12 cellular contexts compared by ENCODE assay signal in genomic region chr13:102774596-102775375, GRCh38. TPM values are rescaled to one million over a fixed set of nuclear protein-coding genes. Genes with fewer than 3 reads are reported as not detected.
DNase-seq lines count a peak whose midpoint lies in the region; ATAC-seq and TF ChIP-seq lines count a peak whose summit lies in the region.
"Had no signal": no experiment of that assay in that cellular context is flagged by ENCODE, and none has a peak within 500 bp of the region (broad histone marks: within the 10 kb centered on the region; RNA-seq: fewer than 3 reads in every experiment).

No MANE protein-coding gene starts in this region.

- peak overlapping the region; percentile 96 for H2AFZ ChIP-seq in GM23338

- POLR2A ChIA-PET in activated CD4-positive, alpha-beta memory T cell treated with anti-CD3 and anti-CD28 coated beads for 36 hours (lab: Charles Lee) = interaction anchor here (0.9 to 1.1 kb wide), 2 partner anchors 11 to 25 kb away, joined by 3 to 4 read pairs; no protein-coding TSS in a partner anchor

- H3K36me3 ChIP-seq in GM23338 (ENCODE audit: insufficient read depth) (no peaks in the 10 kb centered on the region), H7 (replicated peaks; ENCODE audit: control insufficient read depth, insufficient read depth, low read length) (no peaks in the 10 kb centered on the region)
- H3K36me3 ChIP-seq: esophagus muscularis mucosa, right atrium auricular region had no signal

- peak; percentile 17 for DNase-seq in GM23338 (ENCODE audit: low spot score)
- DNase-seq in activated CD4-positive, alpha-beta memory T cell treated with anti-CD3 and anti-CD28 coated beads for 36 hours = no peak
- DNase-seq in mesothelial cell of epicardium (ENCODE audit: low spot score in 2 of 2, unreplicated experiment in 2 of 2) = no peak
- DNase-seq in stimulated activated CD4-positive, alpha-beta T cell treated with anti-CD3 and anti-CD28 coated beads, Interleukin-4, amount 100 ng/mL, for 4 hours = no peak
- no peak for DNase-seq in H7
- DNase-seq: DMS153; NK-92 treated with Interleukin-12 subunit alpha and Interleukin-12 subunit beta, amount 100 ng/mL, for 24 hours had no signal

- no peaks in the 10 kb centered on the region; the same call in 1 of the 2 replicates for H4K20me1 ChIP-seq in GM23338 (replicated peaks; ENCODE audit: insufficient read depth)

- intact Hi-C loops in activated CD4-positive, alpha-beta memory T cell treated with anti-CD3 and anti-CD28 coated beads for 36 hours (cut with micrococcal nuclease) = loop anchor here (5.0 kb wide), 1 partner anchor 112 kb away; no protein-coding TSS in a partner anchor

- H3K36me3 Mint-ChIP-seq in GM23338 (ENCODE audit: low read depth) (peaks cover 6% of the 10 kb centered on the region), mesothelial cell of epicardium (no peaks in the 10 kb centered on the region)
- peaks cover 7% of the 10 kb centered on the region for H3K36me3 Mint-ChIP-seq in activated CD4-positive, alpha-beta memory T cell treated with anti-CD3 and anti-CD28 coated beads for 36 hours

- H3K4me3 Mint-ChIP-seq in GM23338 = peak overlapping the region; percentile 87
- H3K4me3 Mint-ChIP-seq in activated CD4-positive, alpha-beta memory T cell treated with anti-CD3 and anti-CD28 coated beads for 36 hours = peak overlapping the region; percentile 85
- H3K4me3 Mint-ChIP-seq in mesothelial cell of epicardium = peak overlapping the region; percentile 88

- TF ChIP-seq CTCF in C4-2B (conservative IDR thresholded peaks at IDR 0.05) = no peak
- TF ChIP-seq CTCF in GM23338 (conservative IDR thresholded peaks at IDR 0.05; ENCODE audit: low read depth in 2 of 2) = no peak
- TF ChIP-seq CTCF in mesothelial cell of epicardium (IDR thresholded peaks at IDR 0.05; ENCODE audit: unreplicated experiment) = no peak

- 0 out of 2 replicates have a peak overlapping the region, but pooled peaks have one; percentile 95 for H3K4me2 ChIP-seq in GM23338

- no peaks in the 10 kb centered on the region for H3F3A ChIP-seq in GM23338 (replicated peaks; ENCODE audit: low read depth)

- H3K27ac ChIP-seq in C4-2B (peak overlapping the region; percentile 82), GM23338 (ENCODE audit: low read depth) (no peak overlapping the region)

- H3K4me1 Mint-ChIP-seq in GM23338 (peaks cover 14% of the 10 kb centered on the region), mesothelial cell of epicardium (peaks cover 14% of the 10 kb centered on the region)
- H3K4me1 Mint-ChIP-seq in activated CD4-positive, alpha-beta memory T cell treated with anti-CD3 and anti-CD28 coated beads for 36 hours (ENCODE audit: low read depth) = peaks cover 49% of the 10 kb centered on the region

- ATAC-seq in GM23338 (no peak), GM19395 (IDR thresholded peaks at IDR 0.05; ENCODE audit: unreplicated experiment) (no peak), HG03039 (IDR thresholded peaks at IDR 0.05; ENCODE audit: unreplicated experiment) (no peak)

- H3K27ac Mint-ChIP-seq in GM23338 = no peak overlapping the region
- peak overlapping the region; percentile 94 for H3K27ac Mint-ChIP-seq in activated CD4-positive, alpha-beta memory T cell treated with anti-CD3 and anti-CD28 coated beads for 36 hours
- H3K27ac Mint-ChIP-seq in mesothelial cell of epicardium = peak overlapping the region; percentile 32

- peaks cover 19% of the 10 kb centered on the region for H3K27me3 Mint-ChIP-seq in GM23338 (ENCODE audit: insufficient read depth, low read depth, poor library complexity)
- H3K27me3 Mint-ChIP-seq in activated CD4-positive, alpha-beta memory T cell treated with anti-CD3 and anti-CD28 coated beads for 36 hours = no peaks in the 10 kb centered on the region
- H3K27me3 Mint-ChIP-seq in mesothelial cell of epicardium (ENCODE audit: low read depth) = no peaks in the 10 kb centered on the region

- H3K27me3 ChIP-seq in GM23338 (ENCODE audit: insufficient read depth) (peaks cover 30% of the 10 kb centered on the region), H7 (ENCODE audit: control insufficient read depth, insufficient read depth, low read length) (peaks cover 11% of the 10 kb centered on the region; the same call in 1 of the 2 replicates)
- H3K27me3 ChIP-seq: esophagus muscularis mucosa, right atrium auricular region had no signal

- H3K79me2 ChIP-seq in GM23338 (replicated peaks; ENCODE audit: insufficient read depth) = no peaks in the 10 kb centered on the region

- H3K9me3 Mint-ChIP-seq in GM23338 (no peaks in the 10 kb centered on the region; the same call in 2 of the 3 replicates), mesothelial cell of epicardium (no peaks in the 10 kb centered on the region)
- no peaks in the 10 kb centered on the region for H3K9me3 Mint-ChIP-seq in activated CD4-positive, alpha-beta memory T cell treated with anti-CD3 and anti-CD28 coated beads for 36 hours

- H3K9me2 ChIP-seq in GM23338 (ENCODE audit: insufficient read depth) = no peaks in the 10 kb centered on the region

- CTCF ChIA-PET in activated CD4-positive, alpha-beta memory T cell treated with anti-CD3 and anti-CD28 coated beads for 36 hours (lab: Charles Lee) = interaction anchor here (0.8 to 2.1 kb wide), 5 partner anchors 10 to 186 kb away, joined by 3 to 20 read pairs (median 3); no protein-coding TSS in a partner anchor

- no peaks in the 10 kb centered on the region; the same call in 1 of the 2 replicates for H3K4me1 ChIP-seq in GM23338 (ENCODE audit: insufficient read depth)

- no peak overlapping the region for H3K4me3 ChIP-seq in GM23338
- H3K4me3 ChIP-seq in H7 (ENCODE audit: insufficient read depth, low read depth, low read length) = no peak overlapping the region

TF ChIP-seq in GM23338, 12 proteins besides CTCF, POLR2A, EP300 and RAD21 (continues in another document):
- TF ChIP-seq CREB1 (CRISPR knock-in tag; IDR thresholded peaks at IDR 0.05; ENCODE audit: low read depth) (no peak), EZH2 (IDR thresholded peaks at IDR 0.05; ENCODE audit: low read depth, unreplicated experiment) (no peak), EZH2phosphoT487 (IDR thresholded peaks at IDR 0.05; ENCODE audit: unreplicated experiment) (no peak), JUNB (IDR thresholded peaks at IDR 0.05; ENCODE audit: unreplicated experiment) (no peak), POLR2AphosphoS5 (IDR thresholded peaks at IDR 0.05; ENCODE audit: low read depth) (no peak), NANOG (IDR thresholded peaks at IDR 0.05; ENCODE audit: borderline replicate concordance) (no peak), ZNF331 (CRISPR knock-in tag; IDR thresholded peaks at IDR 0.05; ENCODE audit: low read depth) (no peak), ETS1 (IDR thresholded peaks at IDR 0.05) (no peak), ZNF114 (CRISPR knock-in tag; IDR thresholded peaks at IDR 0.05) (no peak), REST (IDR thresholded peaks at IDR 0.05; ENCODE audit: unreplicated experiment) (no peak)

RNA-seq across cellular contexts. Expression of gene TEX30, which starts 1.2 kb away (rescaled TPM):
- total RNA-seq in GM23338 (2014; rRNA removed; shearing (Covaris generic)) = 6.3 and 10.5 TPM in 2 replicates
- 28.2 and 30.3 TPM in 2 replicates for polyA plus RNA-seq in GM23338 (2016; fragmentation: Nextera tagmentation; extraction: Ambion mirVana)
- total RNA-seq in activated CD4-positive, alpha-beta memory T cell treated with anti-CD3 and anti-CD28 coated beads for 36 hours = 10 to 100 TPM; 42.6 to 43.2 TPM
- 7.8 to 8.6 TPM (median 8.1 TPM) in 3 replicates for total RNA-seq in mesothelial cell of epicardium
- 15.4 and 16.1 TPM in 2 replicates for total RNA-seq in H7 (2014; rRNA removed; shearing (Covaris generic))

RNA-seq across cellular contexts. Expression of gene POGLUT2, which starts 24.0 kb away (rescaled TPM):
- 17.5 and 24.7 TPM in 2 replicates for total RNA-seq in GM23338 (2014; rRNA removed; shearing (Covaris generic))
- 14.6 and 16.3 TPM in 2 replicates for polyA plus RNA-seq in GM23338 (2016; fragmentation: Nextera tagmentation; extraction: Ambion mirVana)
- total RNA-seq in activated CD4-positive, alpha-beta memory T cell treated with anti-CD3 and anti-CD28 coated beads for 36 hours = 1 to 10 TPM; 4.4 to 4.9 TPM
- 22.0 to 23.2 TPM (median 22.7 TPM) in 3 replicates for total RNA-seq in mesothelial cell of epicardium
- 23.8 and 25.1 TPM in 2 replicates for total RNA-seq in H7 (2014; rRNA removed; shearing (Covaris generic))

RNA-seq across cellular contexts. Expression of gene BIVM, which starts 24.1 kb away (rescaled TPM):
- total RNA-seq in GM23338 (2014; rRNA removed; shearing (Covaris generic)) = 4.2 and 4.3 TPM in 2 replicates
- 2.3 and 3.2 TPM in 2 replicates for polyA plus RNA-seq in GM23338 (2016; fragmentation: Nextera tagmentation; extraction: Ambion mirVana)
- total RNA-seq in activated CD4-positive, alpha-beta memory T cell treated with anti-CD3 and anti-CD28 coated beads for 36 hours = 10 to 100 TPM; 13.3 to 15.7 TPM
- 34.9 to 39.2 TPM (median 36.7 TPM) in 3 replicates for total RNA-seq in mesothelial cell of epicardium
- 7.8 and 10.0 TPM in 2 replicates for total RNA-seq in H7 (2014; rRNA removed; shearing (Covaris generic))
